In genomic region chr19:17226002-17226933, GRCh38 we compare ENCODE assay signal across 8 cellular contexts. TPM values are rescaled to one million over a fixed set of nuclear protein-coding genes. Genes with fewer than 3 reads are reported as not detected.
DNase-seq lines count a peak whose midpoint lies in the region; ATAC-seq and TF ChIP-seq lines count a peak whose summit lies in the region.

Gene OCEL1, plus strand, starts transcription at chr19:17226226. Its CDS starts 22 bp downstream, at chr19:17226248.

- H3K36me3 ChIP-seq in ovary = no peaks in the 10 kb centered on the region
- H3K36me3 ChIP-seq in thyroid gland = peaks cover 0 to 5% of the 10 kb centered on the region in 2 donors

- peaks cover 5% of the 10 kb centered on the region for H3K36me3 Mint-ChIP-seq in activated naive CD8-positive, alpha-beta T cell treated with anti-CD3 and anti-CD28 coated beads, Interleukin-2, amount 10 ng/mL, durations not matched to agents 7 days and 5 days

- peak within 1 kb of the TSS; percentile 69 to 83 for H3K27ac ChIP-seq in ovary
- peak within 1 kb of the TSS; percentile 88 to 97 (median 88) for H3K27ac ChIP-seq in thyroid gland

- intact Hi-C loops in Right ventricle myocardium inferior (cut with DNase I) (loop anchor here (1.0 to 5.0 kb wide), 2 partner anchors 20 to 149 kb away; partner anchors contain the start of genes HAUS8 and MYO9B), ovary (cut with DNase I) (no loop called here), thyroid gland (cut with DNase I) (no loop called here)

- peak; percentile 86 for ATAC-seq in HG02763 (IDR thresholded peaks at IDR 0.05; ENCODE audit: unreplicated experiment)
- peak; percentile 95 for ATAC-seq in activated naive CD8-positive, alpha-beta T cell treated with anti-CD3 and anti-CD28 coated beads, Interleukin-2, amount 10 ng/mL, durations not matched to agents 7 days and 5 days (ENCODE audit: low read depth)
- ATAC-seq in Right ventricle myocardium inferior = peak; percentile 98

- peaks cover 3% of the 10 kb centered on the region for H3K4me1 ChIP-seq in ovary (ENCODE audit: insufficient read depth)
- H3K4me1 ChIP-seq in thyroid gland = peaks cover 17% of the 10 kb centered on the region in 2 donors

- POLR2A ChIA-PET in activated naive CD8-positive, alpha-beta T cell treated with anti-CD3 and anti-CD28 coated beads, Interleukin-2, amount 10 ng/mL, durations not matched to agents 7 days and 5 days (lab: Charles Lee) = interaction anchor here (0.6 to 3.1 kb wide), 15 partner anchors 9 to 193 kb away, joined by 3 to 48 read pairs (median 6); partner anchors contain the start of genes ANKLE1, DDA1, MRPL34 and MVB12A

- H3K4me3 Mint-ChIP-seq in activated naive CD8-positive, alpha-beta T cell treated with anti-CD3 and anti-CD28 coated beads, Interleukin-2, amount 10 ng/mL, durations not matched to agents 7 days and 5 days = peak within 1 kb of the TSS; percentile 93

- H3K4me3 ChIP-seq in GM12875 (ENCODE audit: low read depth, low read length) (peak within 1 kb of the TSS; percentile 70), ovary (peak within 1 kb of the TSS; percentile 55), thyroid gland (replicated peaks in 1 of 3) (peak within 1 kb of the TSS; percentile 8 to 73 (median 50))

- H3K9me3 ChIP-seq in ovary (no peaks in the 10 kb centered on the region), thyroid gland (no peaks in the 10 kb centered on the region)

- no peaks in the 10 kb centered on the region for H3K27me3 ChIP-seq in ovary
- no peaks in the 10 kb centered on the region for H3K27me3 ChIP-seq in thyroid gland

- peaks cover 7% of the 10 kb centered on the region for H3K4me1 Mint-ChIP-seq in activated naive CD8-positive, alpha-beta T cell treated with anti-CD3 and anti-CD28 coated beads, Interleukin-2, amount 10 ng/mL, durations not matched to agents 7 days and 5 days

- H3K27ac Mint-ChIP-seq in activated naive CD8-positive, alpha-beta T cell treated with anti-CD3 and anti-CD28 coated beads, Interleukin-2, amount 10 ng/mL, durations not matched to agents 7 days and 5 days = peak within 1 kb of the TSS; percentile 98

- TF ChIP-seq POLR2A in ovary (IDR thresholded peaks at IDR 0.05) (peak; percentile 95), thyroid gland (IDR thresholded peaks at IDR 0.05) (peak in 1 of 2 donors; percentile 92)

- no peak for TF ChIP-seq CTCF in GM12875 (IDR thresholded peaks at IDR 0.05; ENCODE audit: borderline replicate concordance, insufficient read depth, low read depth, low read length)
- TF ChIP-seq CTCF in ovary (IDR thresholded peaks at IDR 0.05) = peak in 1 of 3 donors; percentile 20
- TF ChIP-seq CTCF in thyroid gland (IDR thresholded peaks at IDR 0.05) = peak in 1 of 6 experiments; percentile 18

- peak; percentile 13 for TF ChIP-seq EP300 in ovary (IDR thresholded peaks at IDR 0.05)

- H3K27me3 Mint-ChIP-seq in activated naive CD8-positive, alpha-beta T cell treated with anti-CD3 and anti-CD28 coated beads, Interleukin-2, amount 10 ng/mL, durations not matched to agents 7 days and 5 days = no peaks in the 10 kb centered on the region

- DNase-seq in NCI-H1417 treated with DMSO at 0.1 percent for 48 hours (lab: John Stamatoyannopoulos, UW) = peak; percentile 83
- DNase-seq in SW 1271 (lab: John Stamatoyannopoulos, UW) = peak; percentile 93 to 96
- DNase-seq in activated naive CD8-positive, alpha-beta T cell treated with anti-CD3 and anti-CD28 coated beads, Interleukin-2, amount 10 ng/mL, durations not matched to agents 7 days and 5 days = peak; percentile 95
- peak; percentile 100 for DNase-seq in Right ventricle myocardium inferior (ENCODE audit: missing footprints)
- peak; percentile 97 to 99 (median 98) for DNase-seq in ovary
- peak; percentile 99 to 100 for DNase-seq in thyroid gland

- 0 to 1% (median 1%) methylated on average over 72 to 90 of the region's 90 CpGs for WGBS in ovary, 3 donors
- 0 to 5% methylated on average over 10 to 47 of the region's 90 CpGs for WGBS in thyroid gland, 2 donors

- no peaks in the 10 kb centered on the region for H3K9me3 Mint-ChIP-seq in activated naive CD8-positive, alpha-beta T cell treated with anti-CD3 and anti-CD28 coated beads, Interleukin-2, amount 10 ng/mL, durations not matched to agents 7 days and 5 days

RNA-seq across cellular contexts. Expression of gene OCEL1, which starts in this region (rescaled TPM):
- 10 to 100 TPM; 31.8 to 39.0 TPM for total RNA-seq in activated naive CD8-positive, alpha-beta T cell treated with anti-CD3 and anti-CD28 coated beads, Interleukin-2, amount 10 ng/mL, durations not matched to agents 7 days and 5 days
- total RNA-seq in Right ventricle myocardium inferior = 26.0 TPM
- 10 to 100 TPM in 6 of 7 donors, 1 to 10 TPM in 1; 6.4 to 39.8 (median 20.3) TPM for total RNA-seq in ovary
- 10 to 100 TPM; 16.7 to 18.6 TPM for polyA plus RNA-seq in ovary
- total RNA-seq in thyroid gland = 10 to 100 TPM in 3 of 4 donors, 1 to 10 TPM in 1; 9.7 to 33.5 (median 21.8) TPM

Comparison
In these comparisons a context has a peak if more than half of its experiments do, and no peak if none do; other contexts are left out.
1. Peak in every context shown above with its lines: DNase-seq, ATAC-seq, H3K4me3 ChIP-seq and H3K27ac ChIP-seq.